30 cellular contexts compared by ENCODE assay signal in the genomic region with DNA sequence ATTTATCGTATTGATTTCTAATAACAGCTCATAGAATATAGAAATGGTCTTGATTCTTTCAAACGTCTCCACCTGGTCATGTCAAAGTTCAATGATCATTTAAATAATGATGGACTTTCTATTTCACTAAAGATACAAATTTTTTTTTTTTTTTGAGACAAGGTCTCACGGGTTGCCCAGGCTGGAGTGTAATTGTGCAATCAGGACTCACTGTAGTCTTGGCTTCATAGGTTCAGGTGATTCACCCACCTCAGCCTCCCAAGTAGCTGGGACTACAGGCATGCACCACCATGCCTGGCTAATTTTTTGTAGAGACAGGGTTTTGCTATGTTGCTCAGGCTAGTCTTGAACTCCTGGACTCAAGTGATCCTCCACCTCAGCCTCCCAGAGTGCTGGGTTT.
"Had no signal": no experiment of that assay in that cellular context is flagged by ENCODE, and none has a peak within 500 bp of the region (broad histone marks: within the 10 kb centered on the region; RNA-seq: fewer than 3 reads in every experiment).

No MANE protein-coding gene starts in this region.

- H3K4me1 ChIP-seq: body of pancreas, breast epithelium had no signal

- H3K27ac ChIP-seq: body of pancreas, brain microvascular endothelial cell, breast epithelium had no signal

- DNase-seq: activated B cell treated with CpG ODN at 0.5 μM for 24 hours; activated CD4-positive, alpha-beta memory T cell treated with anti-CD3 and anti-CD28 coated beads, Interleukin-2, amount 10 ng/mL, durations not matched to agents 7 days and 5 days; activated CD4-positive, alpha-beta T cell treated with anti-CD3 and anti-CD28 coated beads for 1 hour; activated CD4-positive, alpha-beta T cell treated with anti-CD3 and anti-CD28 coated beads for 36 hours; activated CD4-positive, alpha-beta T cell treated with anti-CD3 and anti-CD28 coated beads for 48 hours; activated CD4-positive, alpha-beta T cell treated with anti-CD3 and anti-CD28 coated beads, Interleukin-2, amount 10 ng/mL, durations not matched to agents 7 days and 5 days; activated CD4-positive, alpha-beta T cell treated with anti-CD3 and anti-CD28 coated beads, Interleukin-2, amount 50 U/mL, for 48 hours; activated CD8-positive, alpha-beta memory T cell treated with anti-CD3 and anti-CD28 coated beads for 24 hours; activated CD8-positive, alpha-beta memory T cell treated with anti-CD3 and anti-CD28 coated beads, Interleukin-2, amount 10 ng/mL, durations not matched to agents 7 days and 5 days; activated CD8-positive, alpha-beta memory T cell treated with anti-CD3 and anti-CD28 coated beads, Interleukin-2, amount 50 U/mL, for 48 hours; activated CD8-positive, alpha-beta T cell treated with anti-CD3 and anti-CD28 coated beads, Interleukin-2, amount 10 ng/mL, durations not matched to agents 7 days and 5 days; activated effector memory CD4-positive, alpha-beta T cell treated with Interleukin-2 at 50 U/mL for 16 hours; activated gamma-delta T cell; activated naive CD4-positive, alpha-beta T cell treated with anti-CD3 and anti-CD28 coated beads, Interleukin-2, amount 10 ng/mL, durations not matched to agents 7 days and 5 days; activated naive CD4-positive, alpha-beta T cell treated with Interleukin-2 at 50 U/mL for 16 hours; activated naive CD8-positive, alpha-beta T cell treated with anti-CD3 and anti-CD28 coated beads, Interleukin-2, amount 10 ng/mL, durations not matched to agents 7 days and 5 days; activated naive CD8-positive, alpha-beta T cell treated with anti-CD3 and anti-CD28 coated beads, Interleukin-2, amount 50 U/mL, for 24 hours; activated T-cell treated with anti-CD3 and anti-CD28 coated beads, Interleukin-2, amount 50 U/mL, for 24 hours; activated T-cell treated with anti-CD3 and anti-CD28 coated beads, Interleukin-2, amount 50 U/mL, for 48 hours; amniotic stem cell; aorta; body of pancreas; brain microvascular endothelial cell; central memory CD4-positive, alpha-beta T cell; cerebellar nuclear complex; SW 1271; T-helper 1 cell; T-helper 2 cell; T-helper 9 cell had no signal

- H3K36me3 ChIP-seq: brain microvascular endothelial cell, breast epithelium had no signal

- H3K4me3 ChIP-seq: body of pancreas, breast epithelium had no signal

- H3K9me3 ChIP-seq: body of pancreas, breast epithelium had no signal

- H3K27me3 ChIP-seq: body of pancreas, brain microvascular endothelial cell, breast epithelium had no signal

- ATAC-seq: activated CD4-positive, alpha-beta T cell treated with anti-CD3 and anti-CD28 coated beads for 36 hours; activated CD8-positive, alpha-beta memory T cell treated with anti-CD3 and anti-CD28 coated beads, Interleukin-2, amount 10 ng/mL, durations not matched to agents 7 days and 5 days; activated CD8-positive, alpha-beta T cell treated with anti-CD3 and anti-CD28 coated beads, Interleukin-2, amount 10 ng/mL, durations not matched to agents 7 days and 5 days; activated naive CD8-positive, alpha-beta T cell treated with anti-CD3 and anti-CD28 coated beads, Interleukin-2, amount 50 U/mL, for 24 hours; body of pancreas had no signal
